40 cellular contexts compared by ENCODE assay signal in genomic region chr10:49393301-49393700, GRCh38. TPM values are rescaled to one million over a fixed set of nuclear protein-coding genes. Genes with fewer than 3 reads are reported as not detected.
"Had no signal": no experiment of that assay in that cellular context is flagged by ENCODE, and none has a peak within 500 bp of the region (broad histone marks: within the 10 kb centered on the region; RNA-seq: fewer than 3 reads in every experiment).

No MANE protein-coding gene starts in this region.

- H3K9me3 ChIP-seq: adrenal gland, body of pancreas, breast epithelium had no signal

- H3K4me3 ChIP-seq: adrenal gland, body of pancreas, breast epithelium had no signal

- H3K4me1 Mint-ChIP-seq: activated CD4-positive, alpha-beta T cell treated with anti-CD3 and anti-CD28 coated beads, Interleukin-2, amount 10 ng/mL, durations not matched to agents 24 days and 14 days; activated T-helper 17 cell treated with anti-CD3 and anti-CD28 coated beads, Interleukin-2, amount 50 U/mL, for 72 hours had no signal

- H3K4me3 Mint-ChIP-seq: activated B cell treated with CpG ODN at 0.5 μM for 24 hours; activated CD4-positive, alpha-beta memory T cell treated with anti-CD3 and anti-CD28 coated beads for 36 hours; activated CD4-positive, alpha-beta T cell treated with anti-CD3 and anti-CD28 coated beads, Interleukin-2, amount 10 ng/mL, durations not matched to agents 24 days and 14 days; activated CD8-positive, alpha-beta T cell treated with anti-CD3 and anti-CD28 coated beads for 36 hours; activated naive CD4-positive, alpha-beta T cell treated with anti-CD3 and anti-CD28 coated beads for 36 hours; activated naive CD8-positive, alpha-beta T cell treated with anti-CD3 and anti-CD28 coated beads for 36 hours; activated T-cell treated with anti-CD3 and anti-CD28 coated beads, Interleukin-2, amount 50 U/mL, for 4 hours; activated T-cell treated with anti-CD3 and anti-CD28 coated beads, Interleukin-2, amount 50 U/mL, for 72 hours; activated T-helper 1 cell treated with anti-CD3 and anti-CD28 coated beads, Interleukin-12 subunit alpha, Interleukin-12 subunit beta, Interleukin-2, Interleukin-4 antibody, amounts not matched to agents 30 ng/mL and 10 ng/mL and 1 ng/mL, durations not matched to agents 14 hours and 24 hours and 36 hours; activated T-helper 17 cell treated with anti-CD3 and anti-CD28 coated beads, Interleukin-2, amount 50 U/mL, for 72 hours; T-helper 1 cell treated with Interleukin-12 subunit alpha and Interleukin-12 subunit beta and Interleukin-4 antibody, amounts not matched to agents 30 μg/mL and 1 μg/mL, for 36 hours; T-helper 2 cell treated with Interferon-gamma antibody and Interleukin-4, amounts not matched to agents 5 μg/mL and 100 μg/mL, for 36 hours had no signal

- H3K4me1 ChIP-seq: breast epithelium had no signal

- H3K27ac ChIP-seq: adrenal gland, body of pancreas, brain microvascular endothelial cell, breast epithelium, VCaP had no signal

- H3K36me3 Mint-ChIP-seq: activated CD4-positive, alpha-beta memory T cell treated with anti-CD3 and anti-CD28 coated beads for 36 hours; activated naive CD8-positive, alpha-beta T cell treated with anti-CD3 and anti-CD28 coated beads for 36 hours had no signal

- H3K27ac Mint-ChIP-seq: activated B cell treated with CpG ODN at 0.5 μM for 24 hours; activated CD4-positive, alpha-beta memory T cell treated with anti-CD3 and anti-CD28 coated beads for 36 hours; activated CD4-positive, alpha-beta T cell treated with anti-CD3 and anti-CD28 coated beads, Interleukin-2, amount 10 ng/mL, durations not matched to agents 24 days and 14 days; activated CD8-positive, alpha-beta T cell treated with anti-CD3 and anti-CD28 coated beads for 36 hours; activated naive CD4-positive, alpha-beta T cell treated with anti-CD3 and anti-CD28 coated beads for 36 hours; activated naive CD4-positive, alpha-beta T cell treated with anti-CD3 and anti-CD28 coated beads, Interleukin-2, amount 50 U/mL, for 72 hours; activated naive CD8-positive, alpha-beta T cell treated with anti-CD3 and anti-CD28 coated beads for 36 hours; activated T-cell treated with anti-CD3 and anti-CD28 coated beads, Interleukin-2, amount 50 U/mL, for 72 hours; activated T-helper 1 cell treated with anti-CD3 and anti-CD28 coated beads, Interleukin-12 subunit alpha, Interleukin-12 subunit beta, Interleukin-2, Interleukin-4 antibody, amounts not matched to agents 30 ng/mL and 10 ng/mL and 1 ng/mL, durations not matched to agents 14 hours and 24 hours and 36 hours; activated T-helper 17 cell treated with anti-CD3 and anti-CD28 coated beads, Interleukin-2, amount 50 U/mL, for 72 hours; T-helper 1 cell treated with Interleukin-12 subunit alpha and Interleukin-12 subunit beta and Interleukin-4 antibody, amounts not matched to agents 30 μg/mL and 1 μg/mL, for 36 hours; T-helper 2 cell treated with Interferon-gamma antibody and Interleukin-4, amounts not matched to agents 5 μg/mL and 100 μg/mL, for 36 hours had no signal

- H3K9me3 Mint-ChIP-seq: activated B cell treated with CpG ODN at 0.5 μM for 24 hours; activated CD4-positive, alpha-beta memory T cell treated with anti-CD3 and anti-CD28 coated beads for 36 hours; activated CD4-positive, alpha-beta T cell treated with anti-CD3 and anti-CD28 coated beads, Interleukin-2, amount 10 ng/mL, durations not matched to agents 24 days and 14 days; activated CD8-positive, alpha-beta T cell treated with anti-CD3 and anti-CD28 coated beads for 36 hours; activated naive CD4-positive, alpha-beta T cell treated with anti-CD3 and anti-CD28 coated beads for 36 hours; activated naive CD4-positive, alpha-beta T cell treated with anti-CD3 and anti-CD28 coated beads, Interleukin-2, amount 50 U/mL, for 72 hours; activated naive CD8-positive, alpha-beta T cell treated with anti-CD3 and anti-CD28 coated beads for 36 hours; activated T-cell treated with anti-CD3 and anti-CD28 coated beads, Interleukin-2, amount 50 U/mL, for 4 hours; activated T-cell treated with anti-CD3 and anti-CD28 coated beads, Interleukin-2, amount 50 U/mL, for 72 hours; activated T-helper 1 cell treated with anti-CD3 and anti-CD28 coated beads, Interleukin-12 subunit alpha, Interleukin-12 subunit beta, Interleukin-2, Interleukin-4 antibody, amounts not matched to agents 30 ng/mL and 10 ng/mL and 1 ng/mL, durations not matched to agents 14 hours and 24 hours and 36 hours; activated T-helper 17 cell treated with anti-CD3 and anti-CD28 coated beads, Interleukin-2, amount 50 U/mL, for 72 hours; T-helper 1 cell treated with Interleukin-12 subunit alpha and Interleukin-12 subunit beta and Interleukin-4 antibody, amounts not matched to agents 30 μg/mL and 1 μg/mL, for 36 hours; T-helper 2 cell treated with Interferon-gamma antibody and Interleukin-4, amounts not matched to agents 5 μg/mL and 100 μg/mL, for 36 hours had no signal

- DNase-seq: activated B cell treated with CpG ODN at 0.5 μM for 24 hours; activated CD4-positive, alpha-beta memory T cell treated with anti-CD3 and anti-CD28 coated beads for 36 hours; activated CD4-positive, alpha-beta T cell treated with anti-CD3 and anti-CD28 coated beads for 4 hours; activated CD4-positive, alpha-beta T cell treated with anti-CD3 and anti-CD28 coated beads, Interleukin-2, amount 10 ng/mL, durations not matched to agents 24 days and 14 days; activated CD4-positive, alpha-beta T cell treated with anti-CD3 and anti-CD28 coated beads, Interleukin-2, amount 50 U/mL, for 1 hour; activated CD4-positive, alpha-beta T cell treated with anti-CD3 and anti-CD28 coated beads, Interleukin-2, amount 50 U/mL, for 4 hours; activated CD4-positive, CD25-positive, alpha-beta regulatory T cell treated with anti-CD3 and anti-CD28 coated beads, Interleukin-2, amount 50 U/mL, for 72 hours; activated CD8-positive, alpha-beta memory T cell treated with anti-CD3 and anti-CD28 coated beads, Interleukin-2, amount 50 U/mL, for 4 hours; activated CD8-positive, alpha-beta T cell treated with anti-CD3 and anti-CD28 coated beads for 36 hours; activated effector memory CD4-positive, alpha-beta T cell treated with anti-CD3 and anti-CD28 coated beads, Interleukin-2, amount 50 U/mL, for 16 hours; activated gamma-delta T cell treated with Interleukin-2 at 50 U/mL for 16 hours; activated naive CD4-positive, alpha-beta T cell; activated naive CD4-positive, alpha-beta T cell treated with anti-CD3 and anti-CD28 coated beads for 36 hours; activated naive CD4-positive, alpha-beta T cell treated with anti-CD3 and anti-CD28 coated beads, Interleukin-2, amount 50 U/mL, for 16 hours; activated naive CD8-positive, alpha-beta T cell treated with anti-CD3 and anti-CD28 coated beads for 36 hours; activated T-cell treated with anti-CD3 and anti-CD28 coated beads for 4 hours; activated T-cell treated with anti-CD3 and anti-CD28 coated beads, Interleukin-2, amount 50 U/mL, for 1 hour; activated T-cell treated with anti-CD3 and anti-CD28 coated beads, Interleukin-2, amount 50 U/mL, for 4 hours; activated T-cell treated with anti-CD3 and anti-CD28 coated beads, Interleukin-2, amount 50 U/mL, for 72 hours; amniotic stem cell; aorta; body of pancreas; brain microvascular endothelial cell; central memory CD4-positive, alpha-beta T cell; T-helper 1 cell; T-helper 2 cell; T-helper 9 cell had no signal

- FAIRE-seq: astrocyte, TTC549 had no signal

- H3K36me3 ChIP-seq: adrenal gland, brain microvascular endothelial cell, breast epithelium had no signal

- ATAC-seq: activated CD8-positive, alpha-beta T cell treated with anti-CD3 and anti-CD28 coated beads for 36 hours; activated naive CD4-positive, alpha-beta T cell treated with anti-CD3 and anti-CD28 coated beads, Interleukin-2, amount 50 U/mL, for 72 hours; activated T-cell treated with anti-CD3 and anti-CD28 coated beads, Interleukin-2, amount 50 U/mL, for 4 hours; activated T-cell treated with anti-CD3 and anti-CD28 coated beads, Interleukin-2, amount 50 U/mL, for 72 hours; activated T-helper 17 cell treated with anti-CD3 and anti-CD28 coated beads, Interleukin-2, amount 50 U/mL, for 72 hours; body of pancreas had no signal

RNA-seq across cellular contexts. Expression of gene DRGX, which starts 2.6 kb away (rescaled TPM):
- total RNA-seq: activated B cell treated with CpG ODN at 0.5 μM for 24 hours; activated CD4-positive, alpha-beta memory T cell treated with anti-CD3 and anti-CD28 coated beads for 36 hours; activated CD8-positive, alpha-beta memory T cell treated with anti-CD3 and anti-CD28 coated beads for 36 hours; activated CD8-positive, alpha-beta T cell treated with anti-CD3 and anti-CD28 coated beads for 36 hours; activated naive CD4-positive, alpha-beta T cell treated with anti-CD3 and anti-CD28 coated beads for 36 hours; activated naive CD4-positive, alpha-beta T cell treated with anti-CD3 and anti-CD28 coated beads, Interleukin-2, amount 50 U/mL, for 72 hours; activated naive CD8-positive, alpha-beta T cell treated with anti-CD3 and anti-CD28 coated beads for 36 hours; activated T-cell treated with anti-CD3 and anti-CD28 coated beads, Interleukin-2, amount 50 U/mL, for 4 hours; activated T-cell treated with anti-CD3 and anti-CD28 coated beads, Interleukin-2, amount 50 U/mL, for 72 hours; activated T-helper 1 cell treated with anti-CD3 and anti-CD28 coated beads, Interleukin-12 subunit alpha, Interleukin-12 subunit beta, Interleukin-2, Interleukin-4 antibody, amounts not matched to agents 30 ng/mL and 10 ng/mL and 1 ng/mL, durations not matched to agents 14 hours and 24 hours and 36 hours; activated T-helper 17 cell treated with anti-CD3 and anti-CD28 coated beads, Interleukin-2, amount 50 U/mL, for 72 hours; aorta; astrocyte; body of pancreas; breast epithelium; cardiac septum; cerebellum had no signal
- polyA plus RNA-seq: aorta had no signal
